23 cellular contexts compared by ENCODE assay signal in the genomic region with DNA sequence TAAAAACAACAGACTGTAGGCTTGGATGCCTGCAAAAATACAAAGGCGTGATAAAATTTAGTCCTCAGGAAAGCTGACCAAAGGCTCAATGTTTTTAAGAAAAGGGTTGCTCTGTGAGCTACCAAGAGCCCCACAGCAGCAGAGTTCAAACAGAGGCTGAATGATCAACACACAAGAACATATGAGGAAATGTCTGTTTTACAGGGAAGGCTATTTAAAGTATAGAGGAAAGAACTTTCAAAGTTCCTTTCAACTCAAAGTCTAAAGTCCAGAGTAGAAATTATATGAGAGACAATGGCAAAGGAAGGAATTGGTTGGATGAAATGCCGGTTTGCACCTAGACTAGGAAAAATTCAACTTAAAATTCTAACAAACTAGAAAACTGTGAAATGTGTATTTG. TPM values are rescaled to one million over a fixed set of nuclear protein-coding genes. Genes with fewer than 3 reads are reported as not detected.
A peak's percentile ranks its signal among the peaks of the same experiment; 100 is the strongest.
DNase-seq lines count a peak whose midpoint lies in the region; ATAC-seq and TF ChIP-seq lines count a peak whose summit lies in the region.
"Had no signal": no experiment of that assay in that cellular context is flagged by ENCODE, and none has a peak within 500 bp of the region (broad histone marks: within the 10 kb centered on the region; RNA-seq: fewer than 3 reads in every experiment).

No MANE protein-coding gene starts in this region.

- H3K4me2 ChIP-seq in OCI-LY7 (ENCODE audit: low read length): peak overlapping the region; percentile 21; the same call in 1 of the 2 replicates

- no peak for TF ChIP-seq CTCF in OCI-LY7 (conservative IDR thresholded peaks at IDR 0.05; ENCODE audit: low read length)
- TF ChIP-seq CTCF in foreskin keratinocyte (conservative IDR thresholded peaks at IDR 0.05): no peak
- TF ChIP-seq CTCF in suprapubic skin (IDR thresholded peaks at IDR 0.05): no peak

- DNase-seq in SIG-M5 treated with dmso at 0.1 percent for 504 hours (lab: John Stamatoyannopoulos, UW; ENCODE audit: unreplicated experiment) (peak; percentile 39), SIG-M5 (lab: John Stamatoyannopoulos, UW) (no peak), OCI-LY7 (ENCODE audit: low spot score) (no peak), foreskin keratinocyte (no peak), suprapubic skin (ENCODE audit: low spot score in 2 of 2) (no peak), HCEC 1CT (no peak), anterior cingulate cortex (lab: John Stamatoyannopoulos, UW) (no peak), cerebellar cortex (ENCODE audit: low spot score) (no peak)
- DNase-seq: activated CD4-positive, alpha-beta T cell treated with anti-CD3 and anti-CD28 coated beads for 48 hours; activated CD8-positive, alpha-beta memory T cell treated with anti-CD3 and anti-CD28 coated beads, Interleukin-2, amount 10 ng/mL, durations not matched to agents 7 days and 5 days; effector memory CD8-positive, alpha-beta T cell; H7; kidney; MG63; NCI-H187 treated with DMSO at 0.1 percent for 48 hours; OCI-M1; ovary; right cardiac atrium; SHP77; stimulated activated CD4-positive, alpha-beta T cell treated with anti-CD3 and anti-CD28 coated beads, Interleukin-15, amount 100 ng/mL, for 24 hours had no signal

- WGBS in suprapubic skin: 83% methylated on average over 2 of the region's 2 CpGs

- H3K9me3 ChIP-seq in OCI-LY7 (ENCODE audit: low read length) (no peaks in the 10 kb centered on the region), suprapubic skin (no peaks in the 10 kb centered on the region)
- H3K9me3 ChIP-seq: esophagus muscularis mucosa, gastroesophageal sphincter, MG63, ovary had no signal

- H3K27ac ChIP-seq in OCI-LY7 (ENCODE audit: low read depth, low read length, poor library complexity, severe bottlenecking) (no peak overlapping the region), foreskin keratinocyte (peak overlapping the region; percentile 30), suprapubic skin (peak overlapping the region; percentile 24)
- H3K27ac ChIP-seq: esophagus muscularis mucosa, gastroesophageal sphincter, ovary had no signal

- H4K20me1 ChIP-seq in OCI-LY7 (ENCODE audit: insufficient read depth, low read length): peaks cover 5% of the 10 kb centered on the region; the same call in 1 of the 2 replicates

- H3K27me3 ChIP-seq in foreskin keratinocyte: no peaks in the 10 kb centered on the region
- H3K27me3 ChIP-seq in suprapubic skin: no peaks in the 10 kb centered on the region
- H3K27me3 ChIP-seq: esophagus muscularis mucosa, gastroesophageal sphincter, MG63, ovary had no signal

- peaks cover 57% of the 10 kb centered on the region for H3K4me1 ChIP-seq in OCI-LY7 (ENCODE audit: insufficient read depth, low read length, poor library complexity, severe bottlenecking)
- H3K4me1 ChIP-seq in foreskin keratinocyte: peaks cover 26% of the 10 kb centered on the region
- H3K4me1 ChIP-seq in suprapubic skin: peaks cover 24% of the 10 kb centered on the region

- BruUV-seq in OCI-LY7 (replicated peaks; lab: Mats Ljungman, UMichigan): no TSS peak

- no peaks in the 10 kb centered on the region for H3K9me2 ChIP-seq in OCI-LY7 (ENCODE audit: insufficient read depth, low read length)

- CTCF ChIA-PET in OCI-LY7 (lab: Charles Lee; ENCODE audit: unreplicated experiment): no interaction called here

- TF ChIP-seq POLR2A in suprapubic skin (IDR thresholded peaks at IDR 0.05): no peak

- POLR2A ChIA-PET in OCI-LY7 (lab: Charles Lee): interaction anchor here (0.9 to 1.9 kb wide), 3 partner anchors 9 to 35 kb away, joined by 3 to 8 read pairs (median 5); no protein-coding TSS in a partner anchor

- no peak for ATAC-seq in foreskin keratinocyte
- ATAC-seq: activated CD8-positive, alpha-beta memory T cell treated with anti-CD3 and anti-CD28 coated beads, Interleukin-2, amount 10 ng/mL, durations not matched to agents 7 days and 5 days; activated naive CD4-positive, alpha-beta T cell treated with anti-CD3 and anti-CD28 coated beads, Interleukin-2, amount 50 U/mL, for 72 hours; effector memory CD8-positive, alpha-beta T cell; gastroesophageal sphincter; right cardiac atrium had no signal

- no peak overlapping the region for H2AFZ ChIP-seq in OCI-LY7 (ENCODE audit: low read length)

- peaks cover 98% of the 10 kb centered on the region for H3K79me2 ChIP-seq in OCI-LY7 (ENCODE audit: insufficient read depth, low read depth, low read length)

- no peak for TF ChIP-seq EP300 in suprapubic skin (IDR thresholded peaks at IDR 0.05)

- intact Hi-C loops in OCI-LY7 (cut with micrococcal nuclease; ENCODE audit: unreplicated experiment): no loop called here

- H3K36me3 ChIP-seq in OCI-LY7 (ENCODE audit: insufficient read depth, low read length) (peaks cover 37% of the 10 kb centered on the region), suprapubic skin (no peaks in the 10 kb centered on the region)
- H3K36me3 ChIP-seq: esophagus muscularis mucosa, gastroesophageal sphincter, MG63, ovary had no signal

- H3K4me3 ChIP-seq in OCI-LY7 (ENCODE audit: low read depth, low read length, poor library complexity, severe bottlenecking): no peak overlapping the region
- no peak overlapping the region for H3K4me3 ChIP-seq in suprapubic skin
- H3K4me3 ChIP-seq: esophagus muscularis mucosa, gastroesophageal sphincter, MG63, ovary had no signal

RNA-seq across cellular contexts. Expression of gene CLSTN1, which starts 8.6 kb away (rescaled TPM):
- 49.4 and 58.6 TPM in 2 replicates for total RNA-seq in OCI-LY7 (2014; rRNA removed; shearing (Covaris generic))
- 124 and 141 TPM in 2 replicates for total RNA-seq in OCI-LY7 (2022)
- 287 and 346 TPM in 2 replicates for total RNA-seq in foreskin keratinocyte
- polyA plus RNA-seq in foreskin keratinocyte: 237 and 287 TPM in 2 replicates
- 100 to 1,000 TPM; 118 to 202 (median 165) TPM for total RNA-seq in suprapubic skin
